12 cellular contexts compared by ENCODE assay signal in the genomic region with DNA sequence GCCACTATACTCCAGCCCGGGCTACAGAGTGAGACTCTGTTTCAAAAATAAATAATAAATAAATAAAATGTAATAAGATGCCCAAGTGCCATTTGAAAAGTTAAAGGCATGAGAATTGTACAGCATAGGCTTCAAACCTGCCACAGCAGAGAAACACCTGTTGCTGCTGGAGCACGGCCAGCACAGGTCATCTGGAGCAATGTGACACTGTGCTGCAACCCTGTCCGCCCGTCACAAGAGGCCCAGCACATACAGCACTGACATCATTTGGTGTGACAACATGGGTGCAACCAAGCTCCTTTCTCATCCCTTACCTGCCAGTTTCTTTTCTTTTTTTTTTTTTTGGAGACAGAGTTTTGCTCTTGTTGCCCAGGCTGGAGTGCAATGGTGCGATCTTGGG. TPM values are rescaled to one million over a fixed set of nuclear protein-coding genes. Genes with fewer than 3 reads are reported as not detected.
DNase-seq lines count a peak whose midpoint lies in the region; ATAC-seq, FAIRE-seq and TF ChIP-seq lines count a peak whose summit lies in the region.
"Had no signal": no experiment of that assay in that cellular context is flagged by ENCODE, and none has a peak within 500 bp of the region (broad histone marks: within the 10 kb centered on the region; RNA-seq: fewer than 3 reads in every experiment).

No MANE protein-coding gene starts in this region.

- H3K4me1 ChIP-seq in A549 (peaks cover 15% of the 10 kb centered on the region; the same call in 1 of the 3 replicates), OCI-LY7 (ENCODE audit: insufficient read depth, low read length, poor library complexity, severe bottlenecking) (peaks cover 38% of the 10 kb centered on the region), hepatocyte (ENCODE audit: insufficient read depth) (peaks cover 18% of the 10 kb centered on the region)

- no peak for DNase-seq in A549 (ENCODE audit: low read depth in 1 of 2, low spot score in 1 of 2)
- DNase-seq in GM13976 (ENCODE audit: low spot score), result peak; percentile 11
- DNase-seq in OCI-LY7 (ENCODE audit: low spot score), result no peak
- DNase-seq in hepatocyte (ENCODE audit: low spot score), result no peak
- no peak for DNase-seq in dorsolateral prefrontal cortex
- no peak for DNase-seq in DMS114 treated with DMSO at 0.1 percent for 48 hours (lab: John Stamatoyannopoulos, UW; ENCODE audit: unreplicated experiment)
- DNase-seq: NCI-H446 treated with DMSO at 0.1 percent for 48 hours, sigmoid colon had no signal

- no peaks in the 10 kb centered on the region for H3K27me3 ChIP-seq in hepatocyte
- no peaks in the 10 kb centered on the region for H3K27me3 ChIP-seq in dorsolateral prefrontal cortex
- H3K27me3 ChIP-seq: sigmoid colon had no signal

- CTCF ChIA-PET in A549 (lab: Yijun Ruan, JAX) (interaction anchor here (1.1 to 2.0 kb wide), 4 partner anchors 11 to 148 kb away, joined by 3 to 10 read pairs (median 8); no protein-coding TSS in a partner anchor), OCI-LY7 (lab: Charles Lee; ENCODE audit: unreplicated experiment) (interaction anchor here (0.9 kb wide), 1 partner anchor 11 kb away, joined by 3 read pairs; no protein-coding TSS in a partner anchor)

- BruUV-seq in OCI-LY7 (replicated peaks; lab: Mats Ljungman, UMichigan), result no TSS peak

- H3K9me3 ChIP-seq in A549 (no peaks in the 10 kb centered on the region), OCI-LY7 (ENCODE audit: low read length) (no peaks in the 10 kb centered on the region), hepatocyte (ENCODE audit: low read depth) (no peaks in the 10 kb centered on the region)
- H3K9me3 ChIP-seq: sigmoid colon, thoracic aorta had no signal

- H2AFZ ChIP-seq in OCI-LY7 (ENCODE audit: low read length) (no peak overlapping the region), hepatocyte (no peak overlapping the region)

- in situ Hi-C loops in GM13976 (cut with MboI; ENCODE audit: low sequenced_read_pairs, unreplicated experiment), result no loop called here

- H4K20me1 ChIP-seq in OCI-LY7 (ENCODE audit: insufficient read depth, low read length) (no peaks in the 10 kb centered on the region), hepatocyte (ENCODE audit: insufficient read depth, poor library complexity, severe bottlenecking) (no peaks in the 10 kb centered on the region)

- no peak for TF ChIP-seq RAD21 in A549 (conservative IDR thresholded peaks at IDR 0.05 in 1 of 2, IDR thresholded peaks at IDR 0.05 in 1 of 2)

- H3K27ac ChIP-seq in A549, result peak overlapping the region in 1 of 2 experiments; percentile 94; a peak in 2 of 6 replicates
- peak overlapping the region; percentile 63 for H3K27ac ChIP-seq in OCI-LY7 (ENCODE audit: low read depth, low read length, poor library complexity, severe bottlenecking)
- H3K27ac ChIP-seq in hepatocyte, result no peak overlapping the region
- H3K27ac ChIP-seq in dorsolateral prefrontal cortex, result no peak overlapping the region
- H3K27ac ChIP-seq: thoracic aorta had no signal

- H3K36me3 ChIP-seq in OCI-LY7 (ENCODE audit: insufficient read depth, low read length) (peaks cover 50% of the 10 kb centered on the region), hepatocyte (replicated peaks; ENCODE audit: insufficient read depth, low read depth) (no peaks in the 10 kb centered on the region)

- H3K4me3 ChIP-seq in A549 (peak overlapping the region; percentile 96; the same call in 2 of the 3 replicates), OCI-LY7 (ENCODE audit: low read depth, low read length, poor library complexity, severe bottlenecking) (peak overlapping the region; percentile 83), hepatocyte (no peak overlapping the region), dorsolateral prefrontal cortex (peak overlapping the region in 3 of 59 donors; percentile 78 to 93 (median 88))

- no peak for FAIRE-seq in A549 (lab: Jason Lieb, UNC)

- TF ChIP-seq CTCF in A549 (IDR thresholded peaks at IDR 0.05) (no peak), GM13976 (IDR thresholded peaks at IDR 0.05; ENCODE audit: borderline replicate concordance, control extremely low read depth, extremely low read depth, insufficient read depth, missing control alignments) (no peak), OCI-LY7 (conservative IDR thresholded peaks at IDR 0.05; ENCODE audit: low read length) (no peak), hepatocyte (IDR thresholded peaks at IDR 0.05; ENCODE audit: poor library complexity) (no peak), dorsolateral prefrontal cortex (IDR thresholded peaks at IDR 0.05 in 54 of 56, conservative IDR thresholded peaks at IDR 0.05 in 2 of 56; ENCODE audit: low read depth in 1 of 56, partially characterized antibody in 56 of 56) (no peak)

- H3K9me2 ChIP-seq in OCI-LY7 (ENCODE audit: insufficient read depth, low read length) (no peaks in the 10 kb centered on the region), hepatocyte (replicated peaks; ENCODE audit: insufficient read depth) (no peaks in the 10 kb centered on the region)

- ATAC-seq in A549 (no peak), HG02973 (IDR thresholded peaks at IDR 0.05; ENCODE audit: unreplicated experiment) (no peak), HG03432 (IDR thresholded peaks at IDR 0.05; ENCODE audit: unreplicated experiment) (no peak)

- TF ChIP-seq EP300 in A549 (IDR thresholded peaks at IDR 0.05), result no peak

- H3K79me2 ChIP-seq in OCI-LY7 (ENCODE audit: insufficient read depth, low read depth, low read length) (peaks cover 41% of the 10 kb centered on the region), hepatocyte (peaks cover 28% of the 10 kb centered on the region)

- POLR2A ChIA-PET in A549 (lab: Yijun Ruan, JAX) (no interaction called here), OCI-LY7 (lab: Charles Lee) (interaction anchor here (0.7 to 1.8 kb wide), 7 partner anchors 8 to 47 kb away, joined by 3 to 6 read pairs (median 4); no protein-coding TSS in a partner anchor)

- 92% methylated on average over 5 of the region's 5 CpGs for WGBS in A549 (ENCODE audit: missing lambda C conversion rate)
- WGBS in hepatocyte (ENCODE audit: low lambda C conversion rate, missing lambda C conversion rate), result 82% methylated on average over 5 of the region's 5 CpGs

- peak overlapping the region; percentile 74 for H3K4me2 ChIP-seq in A549
- H3K4me2 ChIP-seq in OCI-LY7 (ENCODE audit: low read length), result peak overlapping the region; percentile 93
- H3K4me2 ChIP-seq in hepatocyte, result peak overlapping the region; percentile 74

- TF ChIP-seq POLR2A in A549 (IDR thresholded peaks at IDR 0.05; ENCODE audit: low read length), result no peak

- intact Hi-C loops in OCI-LY7 (cut with micrococcal nuclease; ENCODE audit: unreplicated experiment) (no loop called here), dorsolateral prefrontal cortex (cut with DNase I) (no loop called here)

TF ChIP-seq in A549, 52 proteins besides CTCF, POLR2A, EP300 and RAD21 (continues in another document):
- TF ChIP-seq TP53 (CRISPR knock-in tag; IDR thresholded peaks at IDR 0.05) (no peak), HOXB13 (CRISPR knock-in tag; IDR thresholded peaks at IDR 0.05; ENCODE audit: low read depth) (no peak)
- TF ChIP-seq, protein P1, sequence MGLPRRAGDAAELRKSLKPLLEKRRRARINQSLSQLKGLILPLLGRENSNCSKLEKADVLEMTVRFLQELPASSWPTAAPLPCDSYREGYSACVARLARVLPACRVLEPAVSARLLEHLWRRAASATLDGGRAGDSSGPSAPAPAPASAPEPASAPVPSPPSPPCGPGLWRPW (IDR thresholded peaks at IDR 0.05), result no peak
- TF ChIP-seq, protein P2, sequence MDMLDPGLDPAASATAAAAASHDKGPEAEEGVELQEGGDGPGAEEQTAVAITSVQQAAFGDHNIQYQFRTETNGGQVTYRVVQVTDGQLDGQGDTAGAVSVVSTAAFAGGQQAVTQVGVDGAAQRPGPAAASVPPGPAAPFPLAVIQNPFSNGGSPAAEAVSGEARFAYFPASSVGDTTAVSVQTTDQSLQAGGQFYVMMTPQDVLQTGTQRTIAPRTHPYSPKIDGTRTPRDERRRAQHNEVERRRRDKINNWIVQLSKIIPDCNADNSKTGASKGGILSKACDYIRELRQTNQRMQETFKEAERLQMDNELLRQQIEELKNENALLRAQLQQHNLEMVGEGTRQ (IDR thresholded peaks at IDR 0.05), result no peak

RNA-seq across cellular contexts. Expression of a gene that starts 1.3 kb away (rescaled TPM):
- 44.6 and 46.6 TPM in 2 replicates for polyA plus RNA-seq in A549 (2011; rRNA removed)
- polyA plus RNA-seq in A549 (2012; cell fraction: cytosol; rRNA removed), result 42.0 and 53.9 TPM in 2 replicates
- polyA plus RNA-seq in A549 (2012; cell fraction: nucleus; rRNA removed), result 18.2 and 37.6 TPM in 2 replicates
- 70.9 to 77.7 TPM (median 71.2 TPM) in 3 replicates for polyA plus RNA-seq in A549 (2017; fragmentation: RNase III; extraction: RNeasy Plus Mini Kit Qiagen cat#74134 plus additional on column Dnase treatment)
- 55.7 and 58.3 TPM in 2 replicates for polyA minus RNA-seq in A549 (2011; rRNA and poly(A)+ RNA removed)
- 71.3 and 77.4 TPM in 2 replicates for total RNA-seq in OCI-LY7 (2014; rRNA removed; shearing (Covaris generic))
- 77.8 and 79.2 TPM in 2 replicates for total RNA-seq in OCI-LY7 (2022)
- total RNA-seq in hepatocyte, result 14.6 and 16.8 TPM in 2 replicates
- 21.8 and 25.4 TPM in 2 replicates for polyA plus RNA-seq in hepatocyte
- 10 to 100 TPM; 10.9 to 31.7 (median 19.3) TPM for total RNA-seq in dorsolateral prefrontal cortex

RNA-seq across cellular contexts. Expression of a gene that starts 36.3 kb away (rescaled TPM):
- 3.7 and 5.7 TPM in 2 replicates for polyA plus RNA-seq in A549 (2011; rRNA removed)
- 3.7 and 4.6 TPM in 2 replicates for polyA plus RNA-seq in A549 (2012; cell fraction: cytosol; rRNA removed)
- 9.0 and 9.1 TPM in 2 replicates for polyA plus RNA-seq in A549 (2012; cell fraction: nucleus; rRNA removed)
- 9.2 to 17.0 TPM (median 15.5 TPM) in 3 replicates for polyA plus RNA-seq in A549 (2017; fragmentation: RNase III; extraction: RNeasy Plus Mini Kit Qiagen cat#74134 plus additional on column Dnase treatment)
- 8.1 and 11.3 TPM in 2 replicates for polyA minus RNA-seq in A549 (2011; rRNA and poly(A)+ RNA removed)
- total RNA-seq in OCI-LY7 (2014; rRNA removed; shearing (Covaris generic)), result 3.6 and 4.2 TPM in 2 replicates
- 6.3 and 7.2 TPM in 2 replicates for total RNA-seq in OCI-LY7 (2022)
- total RNA-seq in hepatocyte, result 28.1 and 28.5 TPM in 2 replicates
- 16.8 and 17.9 TPM in 2 replicates for polyA plus RNA-seq in hepatocyte
- total RNA-seq in dorsolateral prefrontal cortex, result 100 to 1,000 TPM; 111 to 263 (median 148) TPM

RNA-seq across cellular contexts. Expression of a gene that starts 43.1 kb away (rescaled TPM):
- polyA plus RNA-seq in A549 (2011; rRNA removed) (2.9 and 3.0 TPM in 2 replicates), A549 (2017; fragmentation: RNase III; extraction: RNeasy Plus Mini Kit Qiagen cat#74134 plus additional on column Dnase treatment) (0.83 to 1.0 TPM (median 0.97 TPM) in 3 replicates), hepatocyte (0.66 and 1.2 TPM in 2 replicates)
- 1.3 and 1.7 TPM in 2 replicates for polyA plus RNA-seq in A549 (2012; cell fraction: cytosol; rRNA removed)
- polyA plus RNA-seq in A549 (2012; cell fraction: nucleus; rRNA removed), result 3.1 and 3.8 TPM in 2 replicates
- polyA minus RNA-seq in A549 (2011; rRNA and poly(A)+ RNA removed), result 2.7 and 4.2 TPM in 2 replicates
- 41.1 and 48.3 TPM in 2 replicates for total RNA-seq in OCI-LY7 (2014; rRNA removed; shearing (Covaris generic))
- total RNA-seq in OCI-LY7 (2022) (79.1 and 93.8 TPM in 2 replicates), hepatocyte (0.43 and 0.72 TPM in 2 replicates), dorsolateral prefrontal cortex (10 to 100 TPM in 67 of 120 experiments, 1 to 10 TPM in 53; 1.2 to 28.5 (median 10.6) TPM)
- total RNA-seq: H4 had no signal
